Comparison of ENCODE assay signal across 23 cellular contexts in the genomic region with DNA sequence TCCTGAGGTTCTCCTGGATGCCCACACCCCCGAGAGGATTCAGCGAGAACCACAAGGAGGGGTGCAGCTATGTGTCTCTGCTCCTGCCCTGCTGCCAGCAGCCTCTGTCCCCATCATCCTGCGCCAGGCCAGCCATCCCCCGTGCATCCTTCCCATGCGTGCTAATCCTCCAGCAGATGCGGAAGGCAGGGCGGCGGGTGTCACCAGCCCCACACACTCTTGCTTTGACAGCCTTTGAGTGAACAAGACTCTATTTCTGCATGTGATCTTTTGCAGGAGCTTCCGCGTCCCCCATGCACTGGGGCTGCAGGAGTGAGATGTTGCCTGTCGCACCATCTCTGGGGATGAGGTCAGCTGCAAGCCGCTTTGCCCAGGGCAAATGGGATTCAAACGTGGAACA. TPM values are rescaled to one million over a fixed set of nuclear protein-coding genes. Genes with fewer than 3 reads are reported as not detected.
"Had no signal": no experiment of that assay in that cellular context is flagged by ENCODE, and none has a peak within 500 bp of the region (broad histone marks: within the 10 kb centered on the region; RNA-seq: fewer than 3 reads in every experiment).

No MANE protein-coding gene starts in this region.

- H3K27me3 Mint-ChIP-seq: activated naive CD4-positive, alpha-beta T cell treated with anti-CD3 and anti-CD28 coated beads, Interleukin-2, amount 10 ng/mL, durations not matched to agents 7 days and 5 days had no signal

- H3K27ac Mint-ChIP-seq: activated CD8-positive, alpha-beta T cell treated with anti-CD3 and anti-CD28 coated beads for 36 hours; activated naive CD4-positive, alpha-beta T cell treated with anti-CD3 and anti-CD28 coated beads, Interleukin-2, amount 10 ng/mL, durations not matched to agents 7 days and 5 days; activated naive CD8-positive, alpha-beta T cell treated with anti-CD3 and anti-CD28 coated beads for 36 hours; activated T-cell treated with anti-CD3 and anti-CD28 coated beads, Interleukin-2, amount 50 U/mL, for 72 hours; activated T-helper 2 cell treated with anti-CD3 and anti-CD28 coated beads, Interferon-gamma antibody, Interleukin-2, Interleukin-4, amounts not matched to agents 10 μg/mL and 5 μg/mL and 100 μg/mL, durations not matched to agents 14 hours and 24 hours and 36 hours; T-helper 1 cell treated with Interleukin-12 subunit alpha and Interleukin-12 subunit beta and Interleukin-4 antibody, amounts not matched to agents 30 μg/mL and 1 μg/mL, for 36 hours had no signal

- H3K27ac ChIP-seq: brain microvascular endothelial cell, cardiac muscle cell, SJSA1 had no signal

- H3K9me3 ChIP-seq: SJSA1 had no signal

- H3K4me3 ChIP-seq: cardiac muscle cell, SJSA1 had no signal

- H3K27me3 ChIP-seq: brain microvascular endothelial cell had no signal

- H3K9me3 Mint-ChIP-seq: activated CD8-positive, alpha-beta T cell treated with anti-CD3 and anti-CD28 coated beads for 36 hours; activated naive CD4-positive, alpha-beta T cell treated with anti-CD3 and anti-CD28 coated beads, Interleukin-2, amount 10 ng/mL, durations not matched to agents 7 days and 5 days; activated naive CD8-positive, alpha-beta T cell treated with anti-CD3 and anti-CD28 coated beads for 36 hours; activated T-cell treated with anti-CD3 and anti-CD28 coated beads, Interleukin-2, amount 50 U/mL, for 72 hours; activated T-helper 2 cell treated with anti-CD3 and anti-CD28 coated beads, Interferon-gamma antibody, Interleukin-2, Interleukin-4, amounts not matched to agents 10 μg/mL and 5 μg/mL and 100 μg/mL, durations not matched to agents 14 hours and 24 hours and 36 hours; T-helper 1 cell treated with Interleukin-12 subunit alpha and Interleukin-12 subunit beta and Interleukin-4 antibody, amounts not matched to agents 30 μg/mL and 1 μg/mL, for 36 hours had no signal

- H3K36me3 ChIP-seq: brain microvascular endothelial cell, cardiac muscle cell, SJSA1 had no signal

- H3K4me1 Mint-ChIP-seq: activated naive CD4-positive, alpha-beta T cell treated with anti-CD3 and anti-CD28 coated beads, Interleukin-2, amount 10 ng/mL, durations not matched to agents 7 days and 5 days; activated naive CD8-positive, alpha-beta T cell treated with anti-CD3 and anti-CD28 coated beads for 36 hours had no signal

- DNase-seq: activated CD4-positive, alpha-beta T cell treated with anti-CD3 and anti-CD28 coated beads for 4 hours; activated CD8-positive, alpha-beta memory T cell treated with anti-CD3 and anti-CD28 coated beads, Interleukin-2, amount 50 U/mL, for 4 hours; activated CD8-positive, alpha-beta T cell treated with anti-CD3 and anti-CD28 coated beads for 36 hours; activated gamma-delta T cell treated with Interleukin-2 at 50 U/mL for 16 hours; activated naive CD4-positive, alpha-beta T cell treated with anti-CD3 and anti-CD28 coated beads, Interleukin-2, amount 10 ng/mL, durations not matched to agents 7 days and 5 days; activated naive CD8-positive, alpha-beta T cell treated with anti-CD3 and anti-CD28 coated beads for 36 hours; activated T-cell treated with anti-CD3 and anti-CD28 coated beads, Interleukin-2, amount 50 U/mL, for 72 hours; brain microvascular endothelial cell; KBM-7; NCI-H1048; NCI-H146; NCI-H187 treated with DMSO at 0.1 percent for 48 hours; NCI-H2081 treated with DMSO at 0.1 percent for 48 hours; NCI-H446; NCI-H524; NCI-H748 treated with DMSO at 0.1 percent for 48 hours; SHP77 had no signal

- H3K36me3 Mint-ChIP-seq: activated naive CD4-positive, alpha-beta T cell treated with anti-CD3 and anti-CD28 coated beads, Interleukin-2, amount 10 ng/mL, durations not matched to agents 7 days and 5 days; activated naive CD8-positive, alpha-beta T cell treated with anti-CD3 and anti-CD28 coated beads for 36 hours had no signal

- H3K4me3 Mint-ChIP-seq: activated CD8-positive, alpha-beta T cell treated with anti-CD3 and anti-CD28 coated beads for 36 hours; activated naive CD4-positive, alpha-beta T cell treated with anti-CD3 and anti-CD28 coated beads, Interleukin-2, amount 10 ng/mL, durations not matched to agents 7 days and 5 days; activated naive CD8-positive, alpha-beta T cell treated with anti-CD3 and anti-CD28 coated beads for 36 hours; activated T-cell treated with anti-CD3 and anti-CD28 coated beads, Interleukin-2, amount 50 U/mL, for 72 hours; T-helper 1 cell treated with Interleukin-12 subunit alpha and Interleukin-12 subunit beta and Interleukin-4 antibody, amounts not matched to agents 30 μg/mL and 1 μg/mL, for 36 hours had no signal

RNA-seq across cellular contexts. Expression of gene OLFM1, which starts 58.0 kb away (rescaled TPM):
- total RNA-seq: activated CD8-positive, alpha-beta T cell treated with anti-CD3 and anti-CD28 coated beads for 36 hours; activated naive CD8-positive, alpha-beta T cell treated with anti-CD3 and anti-CD28 coated beads for 36 hours; LHCN-M2; OCI-LY7 had no signal
